ENCODE assay signal across 13 cellular contexts in the genomic region with DNA sequence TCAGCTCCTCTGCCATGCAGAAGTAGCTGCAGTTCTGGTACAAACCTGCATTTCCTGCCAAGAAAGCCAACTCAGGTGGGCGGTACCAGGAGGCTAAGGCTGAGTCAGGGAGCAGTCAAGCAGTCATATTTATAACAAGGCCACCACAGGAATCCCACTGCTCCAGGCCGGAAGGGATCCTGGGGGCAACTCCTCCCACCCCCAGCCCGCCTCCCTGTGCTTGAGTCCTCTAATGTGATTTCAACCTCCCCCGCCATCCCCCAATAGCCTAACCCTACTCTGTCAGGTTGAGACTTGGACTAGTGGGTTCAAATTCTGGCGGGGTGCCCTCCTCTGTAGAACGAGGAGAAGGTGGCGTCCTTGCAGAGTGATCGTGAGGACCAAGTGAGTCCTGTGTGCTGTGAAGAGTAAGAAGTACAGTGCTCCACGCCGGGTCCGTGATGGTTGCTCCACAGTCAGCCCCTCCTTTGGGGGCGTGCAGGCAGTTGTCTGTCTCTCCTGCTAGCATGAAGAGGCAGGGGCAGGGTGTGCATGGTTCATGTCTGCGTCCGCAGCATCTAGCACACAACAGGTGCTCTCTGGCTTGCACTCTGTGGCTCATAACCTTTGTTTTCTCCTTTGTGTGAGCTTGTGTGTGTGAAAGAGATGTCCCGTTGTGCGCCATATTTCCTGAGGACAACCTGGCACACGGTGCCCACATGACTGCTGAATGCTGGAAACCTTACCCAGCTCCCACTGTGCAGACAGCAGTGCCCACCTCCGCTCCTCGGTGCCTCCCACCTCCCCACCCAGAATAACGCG.
DNase-seq lines count a peak whose midpoint lies in the region; ATAC-seq and TF ChIP-seq lines count a peak whose summit lies in the region.
"Had no signal": no experiment of that assay in that cellular context is flagged by ENCODE, and none has a peak within 500 bp of the region (broad histone marks: within the 10 kb centered on the region; RNA-seq: fewer than 3 reads in every experiment).

No MANE protein-coding gene starts in this region.

- H3K4me3 ChIP-seq in astrocyte of the spinal cord (ENCODE audit: low read depth, low read length): no peak overlapping the region
- H3K4me3 ChIP-seq: BLaER1 treated with 17β-estradiol and CSF1 and Interleukin-3, amounts not matched to agents 10 nM and 100 nM; heart left ventricle; prostate gland had no signal

- in situ Hi-C loops in astrocyte of the spinal cord (cut with HindIII; ENCODE audit: low sequenced_read_pairs): no loop called here

- no peak for ATAC-seq in GM21576 (IDR thresholded peaks at IDR 0.05; ENCODE audit: unreplicated experiment)
- no peak for ATAC-seq in HG02973 (IDR thresholded peaks at IDR 0.05; ENCODE audit: unreplicated experiment)
- ATAC-seq in HG03108 (IDR thresholded peaks at IDR 0.05; ENCODE audit: unreplicated experiment): no peak
- ATAC-seq: activated T-cell treated with anti-CD3 and anti-CD28 coated beads, Interleukin-2, amount 50 U/mL, for 72 hours; heart left ventricle had no signal

- TF ChIP-seq CTCF in 22Rv1 (IDR thresholded peaks at IDR 0.05): no peak
- no peak for TF ChIP-seq CTCF in astrocyte of the spinal cord (IDR thresholded peaks at IDR 0.05; ENCODE audit: low read depth, low read length)

- DNase-seq in HPDE6-E6E7 (ENCODE audit: extremely low spot score) (peak; percentile 68), astrocyte of the spinal cord (ENCODE audit: low read depth, low spot score) (peak; percentile 89), kidney tubule cell (ENCODE audit: low spot score) (peak; percentile 94), DMS114 treated with DMSO at 0.1 percent for 48 hours (lab: John Stamatoyannopoulos, UW; ENCODE audit: unreplicated experiment) (no peak)
- DNase-seq: activated T-cell treated with anti-CD3 and anti-CD28 coated beads, Interleukin-2, amount 50 U/mL, for 72 hours; MV-4-11 had no signal

- H3K27ac ChIP-seq in 22Rv1: peak overlapping the region; percentile 64
- H3K27ac ChIP-seq: BLaER1 treated with 17β-estradiol and CSF1 and Interleukin-3, amounts not matched to agents 10 nM and 100 nM; heart left ventricle; prostate gland had no signal
